In genomic region chr15:79339588-79340314, GRCh38 we compare ENCODE assay signal across 10 cellular contexts. TPM values are rescaled to one million over a fixed set of nuclear protein-coding genes. Genes with fewer than 3 reads are reported as not detected.
DNase-seq lines count a peak whose midpoint lies in the region; ATAC-seq, FAIRE-seq and TF ChIP-seq lines count a peak whose summit lies in the region.
"Had no signal": no experiment of that assay in that cellular context is flagged by ENCODE, and none has a peak within 500 bp of the region (broad histone marks: within the 10 kb centered on the region; RNA-seq: fewer than 3 reads in every experiment).

No MANE protein-coding gene starts in this region.

- no peak overlapping the region for H3K27ac ChIP-seq in small intestine (ENCODE audit: low read depth in 1 of 2, low read length in 1 of 2)

- FAIRE-seq in small intestine (lab: Jason Lieb, UNC): no peak

- H3K27me3 ChIP-seq in small intestine (ENCODE audit: control insufficient read depth in 2 of 2, insufficient read depth in 2 of 2, low read length in 2 of 2): no peaks in the 10 kb centered on the region

- H3K4me1 ChIP-seq in small intestine (ENCODE audit: control insufficient read depth in 2 of 2, insufficient read depth in 1 of 2, low read depth in 1 of 2, low read length in 1 of 2): no peaks in the 10 kb centered on the region

- WGBS in small intestine, 3 donors: 75 to 79% (median 77%) methylated on average over 3 of the region's 3 CpGs

- peak; percentile 82 for ATAC-seq in SK-N-SH treated with all-trans-retinoic acid at 6 μM for 48 hours
- ATAC-seq: naive thymus-derived CD4-positive, alpha-beta T cell had no signal

- H3K4me3 ChIP-seq in small intestine (ENCODE audit: low read depth in 1 of 2, low read length in 2 of 2): no peak overlapping the region

- no peaks in the 10 kb centered on the region for H3K36me3 ChIP-seq in small intestine (ENCODE audit: control insufficient read depth in 2 of 2, insufficient read depth in 2 of 2, low read length in 2 of 2)

- no peaks in the 10 kb centered on the region for H3K9me3 ChIP-seq in small intestine (ENCODE audit: control insufficient read depth, low read depth)

- DNase-seq in DMS53 treated with DMSO at 0.1 percent for 48 hours (lab: John Stamatoyannopoulos, UW; ENCODE audit: unreplicated experiment) (peak; percentile 27), HT1080 (ENCODE audit: low read depth) (peak; percentile 28), germinal center (ENCODE audit: low spot score) (peak; percentile 47), small intestine (peak; percentile 8), ureter (ENCODE audit: low spot score) (no peak), retina (no peak), NCI-H345 (lab: John Stamatoyannopoulos, UW) (no peak)

TF ChIP-seq in SK-N-SH treated with all-trans-retinoic acid at 6 μM for 48 hours, 23 proteins besides CTCF, POLR2A, EP300 and RAD21:
- TF ChIP-seq TOX (CRISPR knock-in tag; IDR thresholded peaks at IDR 0.05; ENCODE audit: borderline replicate concordance): no peak
- TF ChIP-seq ZNF70 (CRISPR knock-in tag; IDR thresholded peaks at IDR 0.05): no peak
- TF ChIP-seq ZFP3 (CRISPR knock-in tag; IDR thresholded peaks at IDR 0.05): no peak
- TF ChIP-seq ESRRG (CRISPR knock-in tag; IDR thresholded peaks at IDR 0.05): no peak
- no peak for TF ChIP-seq CSRNP3 (CRISPR knock-in tag; IDR thresholded peaks at IDR 0.05)
- TF ChIP-seq OSR1 (CRISPR knock-in tag; IDR thresholded peaks at IDR 0.05): no peak
- TF ChIP-seq POU6F1 (CRISPR knock-in tag; IDR thresholded peaks at IDR 0.05; ENCODE audit: borderline replicate concordance, low read depth): no peak
- TF ChIP-seq PPARA (CRISPR knock-in tag; IDR thresholded peaks at IDR 0.05; ENCODE audit: borderline replicate concordance): no peak
- no peak for TF ChIP-seq GLIS3 (CRISPR knock-in tag; IDR thresholded peaks at IDR 0.05)
- no peak for TF ChIP-seq ZNF565 (CRISPR knock-in tag; conservative IDR thresholded peaks at IDR 0.05; ENCODE audit: low read depth)

RNA-seq across cellular contexts. Expression of gene TMED3, which starts 28.8 kb away (rescaled TPM):
- total RNA-seq in HT1080 (2014; rRNA removed; shearing (Covaris generic)): 166 and 168 TPM in 2 replicates
- 154 and 156 TPM in 2 replicates for polyA plus RNA-seq in HT1080 (2015; cell fraction: cytosol; rRNA removed)
- 69.5 and 71.6 TPM in 2 replicates for polyA plus RNA-seq in HT1080 (2015; cell fraction: nucleus; rRNA removed)
- polyA plus RNA-seq in small intestine: 100 to 1,000 TPM in 1 of 3 donors, 10 to 100 TPM in 2; 25.9 to 106 (median 25.9) TPM
- total RNA-seq in ureter: 96.8 TPM

RNA-seq across cellular contexts. Expression of gene ANKRD34C, which starts 57.2 kb away (rescaled TPM):
- 0.03 and 0.29 TPM in 2 replicates for total RNA-seq in HT1080 (2014; rRNA removed; shearing (Covaris generic))
- polyA plus RNA-seq in HT1080 (2015; cell fraction: cytosol; rRNA removed): 0.02 and 0.09 TPM in 2 replicates
- 0.02 and 0.16 TPM in 2 replicates for polyA plus RNA-seq in HT1080 (2015; cell fraction: nucleus; rRNA removed)
- polyA plus RNA-seq in small intestine: under 1 TPM in 1 of 3 donors, not detected in 2; 0.01 TPM
- total RNA-seq in ureter: not detected
- total RNA-seq: naive thymus-derived CD4-positive, alpha-beta T cell; T-helper 2 cell treated with Interferon-gamma antibody and Interleukin-4, amounts not matched to agents 100 ng/mL and 5 ng/mL, for 36 hours had no signal
- polyA plus RNA-seq: naive thymus-derived CD4-positive, alpha-beta T cell had no signal

Comparison
In these comparisons a context has a peak if more than half of its experiments do, and no peak if none do; other contexts are left out.
1. DNase-seq: peak in DMS53 treated with DMSO at 0.1 percent for 48 hours (single experiment), HT1080 (single experiment), germinal center (single experiment) and small intestine (single experiment); none in ureter (single experiment), retina (single experiment) and NCI-H345 (single experiment).